17 cellular contexts compared by ENCODE assay signal in the genomic region with DNA sequence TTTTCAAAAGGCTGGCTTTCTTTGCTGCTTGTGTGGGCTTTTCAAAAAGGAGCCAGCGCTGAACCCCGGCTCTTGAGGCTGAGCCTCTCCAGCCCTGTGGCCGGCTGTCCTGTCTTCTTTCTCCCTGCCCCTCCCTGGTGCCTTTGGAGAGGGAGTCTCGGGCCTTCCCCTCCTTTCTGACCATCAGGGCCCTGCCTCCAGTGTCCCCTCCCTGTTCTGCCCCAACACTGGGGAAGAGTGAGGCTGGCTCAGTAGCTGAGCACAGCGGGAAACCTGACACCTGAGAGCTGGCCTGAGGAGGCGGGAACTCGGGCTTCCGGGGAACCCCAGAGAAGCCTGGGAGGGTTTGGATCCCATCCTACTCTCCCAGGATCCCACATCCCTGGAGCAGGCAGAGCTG.
DNase-seq lines count a peak whose midpoint lies in the region; ATAC-seq and TF ChIP-seq lines count a peak whose summit lies in the region.
"Had no signal": no experiment of that assay in that cellular context is flagged by ENCODE, and none has a peak within 500 bp of the region (broad histone marks: within the 10 kb centered on the region; RNA-seq: fewer than 3 reads in every experiment).

No MANE protein-coding gene starts in this region.

- H3K4me3 ChIP-seq in right cardiac atrium (ENCODE audit: low read length) (no peak overlapping the region), BE2C (ENCODE audit: low read depth, low read length) (no peak overlapping the region)
- H3K4me3 ChIP-seq: GM23248, smooth muscle cell had no signal

- intact Hi-C loops in right cardiac atrium (cut with DNase I) (no loop called here), Right ventricle myocardium inferior (cut with DNase I) (loop anchor here (10.0 kb wide), 1 partner anchor 140 kb away; no protein-coding TSS in a partner anchor), left colon (cut with DNase I, micrococcal nuclease) (no loop called here)

- ATAC-seq in right cardiac atrium (peak; percentile 23 to 39), Right ventricle myocardium inferior (no peak), left colon (no peak)
- ATAC-seq: activated CD4-positive, alpha-beta T cell treated with anti-CD3 and anti-CD28 coated beads for 36 hours; activated naive CD4-positive, alpha-beta T cell treated with anti-CD3 and anti-CD28 coated beads, Interleukin-2, amount 50 U/mL, for 72 hours; effector memory CD8-positive, alpha-beta T cell; stimulated activated memory B cell treated with anti-CD40 and anti-IgM and Interleukin-4, amounts not matched to agents 10 μg/mL and 1 μg/mL and 100 μg/mL, for 72 hours had no signal

- POLR2A ChIA-PET in RWPE1 (lab: Yijun Ruan, JAX; ENCODE audit: low non-redundant PET) = no interaction called here

- DNase-seq in right cardiac atrium (no peak), Right ventricle myocardium inferior (ENCODE audit: missing footprints) (no peak), RWPE1 (ENCODE audit: low spot score) (no peak), left kidney (ENCODE audit: low read depth, low spot score) (peak; percentile 83), GM19240 (ENCODE audit: insufficient read length, low spot score) (no peak), BE2C (no peak), left colon (no peak), SW 1271 (lab: John Stamatoyannopoulos, UW) (no peak)
- DNase-seq: activated CD4-positive, alpha-beta T cell treated with anti-CD3 and anti-CD28 coated beads for 36 hours; AML-193; effector memory CD8-positive, alpha-beta T cell; GM23248; NCI-H526 treated with DMSO at 0.1 percent for 48 hours; occipital lobe had no signal

- TF ChIP-seq CTCF in RWPE1 (conservative IDR thresholded peaks at IDR 0.05; ENCODE audit: low read depth) (no peak), BE2C (IDR thresholded peaks at IDR 0.05; ENCODE audit: low read depth, low read length) (no peak)

- no peaks in the 10 kb centered on the region for H3K4me1 ChIP-seq in right cardiac atrium (ENCODE audit: control insufficient read depth, insufficient read depth, low read length)
- H3K4me1 ChIP-seq in BE2C = no peaks in the 10 kb centered on the region

- CTCF ChIA-PET in RWPE1 (lab: Yijun Ruan, JAX) = no interaction called here

- 60% methylated on average over 8 of the region's 8 CpGs for WGBS in right cardiac atrium

- H3K27me3 ChIP-seq in right cardiac atrium (ENCODE audit: control insufficient read depth, insufficient read depth) (no peaks in the 10 kb centered on the region), BE2C (no peaks in the 10 kb centered on the region)

- H3K9me3 ChIP-seq in right cardiac atrium (ENCODE audit: control insufficient read depth, low read length) = no peaks in the 10 kb centered on the region
- H3K9me3 ChIP-seq in BE2C = no peaks in the 10 kb centered on the region

- H3K36me3 ChIP-seq in BE2C = no peaks in the 10 kb centered on the region

- H3K27ac ChIP-seq in right cardiac atrium (ENCODE audit: low read length) (no peak overlapping the region), RWPE1 (peak overlapping the region; percentile 47)
- H3K27ac ChIP-seq: GM23248 had no signal

Comparison
In these comparisons a context has a peak if more than half of its experiments do, and no peak if none do; other contexts are left out.
1. ATAC-seq: peak in right cardiac atrium (2 of 2); none in Right ventricle myocardium inferior (single experiment) and left colon (single experiment).